In genomic region chr1:9428601-9429368, GRCh38 we compare ENCODE assay signal across 8 cellular contexts.
A peak's percentile ranks its signal among the peaks of the same experiment; 100 is the strongest.
DNase-seq lines count a peak whose midpoint lies in the region; ATAC-seq, FAIRE-seq and TF ChIP-seq lines count a peak whose summit lies in the region.

No MANE protein-coding gene starts in this region.

- TF ChIP-seq CTCF in vagina (IDR thresholded peaks at IDR 0.05), result peak in 1 of 3 experiments; percentile 39

- TF ChIP-seq POLR2A in vagina (IDR thresholded peaks at IDR 0.05), result peak in 1 of 2 donors; percentile 28

- peak overlapping the region; percentile 57 to 64 for H3K4me3 ChIP-seq in vagina

- intact Hi-C loops in vagina (cut with DNase I), result no loop called here

- no peaks in the 10 kb centered on the region for H3K9me3 ChIP-seq in vagina

- H3K27ac ChIP-seq in vagina, result peak overlapping the region; percentile 89

- DNase-seq in GM18507 (ENCODE audit: extremely low spot score, insufficient read length, low read depth), result peak; percentile 91
- peak; percentile 97 for DNase-seq in NCI-H2029 (lab: John Stamatoyannopoulos, UW)
- peak; percentile 98 for DNase-seq in T-helper 9 cell
- DNase-seq in astrocyte of the hippocampus (ENCODE audit: low read depth, low spot score), result peak; percentile 100
- DNase-seq in hepatic stellate cell (ENCODE audit: low spot score), result peak; percentile 96
- peak; percentile 98 for DNase-seq in putamen (ENCODE audit: low spot score)
- peak; percentile 99 for DNase-seq in vagina (ENCODE audit: extremely low spot score in 2 of 2)

- no peaks in the 10 kb centered on the region for H3K36me3 ChIP-seq in vagina

- peaks cover 13% of the 10 kb centered on the region for H3K4me1 ChIP-seq in vagina

- H3K27me3 ChIP-seq in vagina, result no peaks in the 10 kb centered on the region

- FAIRE-seq in GM18507 (lab: Jason Lieb, UNC), result peak; percentile 99

- peak; percentile 77 for ATAC-seq in HG02973 (IDR thresholded peaks at IDR 0.05; ENCODE audit: unreplicated experiment)

Comparison
In these comparisons a context has a peak if more than half of its experiments do, and no peak if none do; other contexts are left out.
1. Peak in every context shown above with its lines: DNase-seq, ATAC-seq, H3K4me3 ChIP-seq and H3K27ac ChIP-seq.